ENCODE assay signal across 18 cellular contexts in the genomic region with DNA sequence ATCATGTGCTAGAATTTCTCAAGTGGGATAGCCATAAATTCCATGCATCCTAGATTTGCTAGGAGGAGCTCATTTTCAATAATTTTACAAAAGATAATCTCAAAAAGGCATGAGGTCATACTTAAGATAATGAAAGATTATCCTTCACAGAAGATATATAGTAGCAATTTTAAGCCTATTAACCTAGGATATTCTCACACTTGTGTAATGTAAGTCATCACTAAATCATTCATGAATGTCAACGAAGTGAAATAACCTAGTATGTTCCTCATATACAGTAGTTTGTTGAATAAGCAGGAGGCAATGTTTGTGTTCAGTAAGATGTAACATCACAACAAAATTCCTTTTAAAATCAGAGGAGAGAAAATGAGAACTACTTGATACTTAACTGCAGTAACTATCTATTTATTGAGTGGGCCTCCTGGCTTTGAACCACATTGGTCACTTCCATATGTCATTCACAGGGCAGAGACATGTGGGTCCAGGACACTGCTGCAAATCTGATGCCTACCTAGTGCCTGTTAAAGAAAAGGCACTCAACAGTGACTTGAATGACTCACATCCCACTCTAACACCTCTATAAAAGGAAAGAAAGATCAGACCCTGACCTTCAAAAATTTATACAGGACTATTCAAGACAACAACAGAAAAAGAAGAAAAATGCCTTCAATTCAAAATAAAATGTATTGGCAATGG. TPM values are rescaled to one million over a fixed set of nuclear protein-coding genes. Genes with fewer than 3 reads are reported as not detected.
DNase-seq lines count a peak whose midpoint lies in the region; ATAC-seq, FAIRE-seq and TF ChIP-seq lines count a peak whose summit lies in the region.
"Had no signal": no experiment of that assay in that cellular context is flagged by ENCODE, and none has a peak within 500 bp of the region (broad histone marks: within the 10 kb centered on the region; RNA-seq: fewer than 3 reads in every experiment).

No MANE protein-coding gene starts in this region.

- DNase-seq in NCI-H82 (lab: John Stamatoyannopoulos, UW) = peak; percentile 12
- no peak for DNase-seq in NCI-H82 treated with DMSO at 0.1 percent for 48 hours (lab: John Stamatoyannopoulos, UW; ENCODE audit: unreplicated experiment)
- peak; percentile 25 for DNase-seq in endothelial cell of umbilical vein (ENCODE audit: low read depth, low spot score)
- DNase-seq in kidney tubule cell (ENCODE audit: low spot score) = peak; percentile 67
- DNase-seq in upper lobe of right lung = no peak
- no peak for DNase-seq in NCI-H526 (lab: John Stamatoyannopoulos, UW)
- DNase-seq: activated naive CD8-positive, alpha-beta T cell treated with anti-CD3 and anti-CD28 coated beads for 36 hours; effector memory CD8-positive, alpha-beta T cell; GOT3; right lobe of liver; stimulated activated CD4-positive, alpha-beta T cell treated with anti-CD3 and anti-CD28 coated beads, Interleukin-4, amount 100 ng/mL, for 24 hours had no signal

- POLR2A ChIA-PET in endothelial cell of umbilical vein (lab: Charles Lee) = no interaction called here

- CTCF ChIA-PET in endothelial cell of umbilical vein (lab: Charles Lee) = interaction anchor here (1.1 to 7.3 kb wide), 3 partner anchors 22 to 262 kb away, joined by 3 to 167 read pairs (median 7); no protein-coding TSS in a partner anchor

- H2AFZ ChIP-seq in endothelial cell of umbilical vein (ENCODE audit: low read depth, low read length) = no peak overlapping the region

- no peak overlapping the region for H3K4me2 ChIP-seq in endothelial cell of umbilical vein (ENCODE audit: insufficient read depth, low read length)

- no peaks in the 10 kb centered on the region for H3K27me3 ChIP-seq in endothelial cell of umbilical vein (ENCODE audit: control insufficient read depth in 2 of 2, insufficient read depth in 2 of 2, low read length in 2 of 2)
- H3K27me3 ChIP-seq in upper lobe of right lung = no peaks in the 10 kb centered on the region
- H3K27me3 ChIP-seq: right lobe of liver had no signal

- TF ChIP-seq CTCF in endothelial cell of umbilical vein (IDR thresholded peaks at IDR 0.05; ENCODE audit: extremely low read depth in 1 of 2, insufficient read depth in 1 of 2, low read depth in 1 of 2, low read length in 2 of 2) = no peak
- no peak for TF ChIP-seq CTCF in upper lobe of right lung (IDR thresholded peaks at IDR 0.05)

- H3K27ac ChIP-seq in endothelial cell of umbilical vein (ENCODE audit: insufficient read depth, low read depth, low read length) (no peak overlapping the region), upper lobe of right lung (peak overlapping the region; percentile 13)
- H3K27ac ChIP-seq: neutrophil, right lobe of liver had no signal

- dilution Hi-C loops in endothelial cell of umbilical vein (cut with MboI; ENCODE audit: extremely low pct_ligation_motif_present, low sequenced_read_pairs) = no loop called here

- ATAC-seq in upper lobe of right lung (peak; percentile 39), HG03439 (IDR thresholded peaks at IDR 0.05; ENCODE audit: unreplicated experiment) (no peak), HG02970 (IDR thresholded peaks at IDR 0.05; ENCODE audit: low FRiP score, unreplicated experiment) (no peak)
- ATAC-seq: effector memory CD8-positive, alpha-beta T cell; SK-N-SH treated with all-trans-retinoic acid at 6 μM for 48 hours had no signal

- BruUV-seq in endothelial cell of umbilical vein (replicated peaks; lab: Mats Ljungman, UMichigan) = no TSS peak

- intact Hi-C loops in endothelial cell of umbilical vein (cut with micrococcal nuclease) (no loop called here), upper lobe of right lung (cut with DNase I) (no loop called here)

- no peak for TF ChIP-seq POLR2A in endothelial cell of umbilical vein (IDR thresholded peaks at IDR 0.05; ENCODE audit: low read depth, low read length)

- H3K9me1 ChIP-seq in endothelial cell of umbilical vein (replicated peaks; ENCODE audit: control insufficient read depth, extremely low read depth, insufficient read depth, low read length) = peaks cover 2% of the 10 kb centered on the region

- H4K20me1 ChIP-seq in endothelial cell of umbilical vein (replicated peaks; ENCODE audit: control insufficient read depth, extremely low read depth, insufficient read depth, low read length) = peaks cover 2% of the 10 kb centered on the region

- peak; percentile 79 for FAIRE-seq in endothelial cell of umbilical vein (lab: Jason Lieb, UNC)
- FAIRE-seq: A204.1, bronchial epithelial cell, TTC549 had no signal

- H3K79me2 ChIP-seq in endothelial cell of umbilical vein (ENCODE audit: control insufficient read depth, insufficient read depth, low read length) = no peaks in the 10 kb centered on the region

- H3K36me3 ChIP-seq in endothelial cell of umbilical vein (ENCODE audit: control insufficient read depth in 2 of 2, extremely low read depth in 1 of 2, insufficient read depth in 2 of 2, low read length in 2 of 2) (no peaks in the 10 kb centered on the region), upper lobe of right lung (no peaks in the 10 kb centered on the region)
- H3K36me3 ChIP-seq: neutrophil, right lobe of liver had no signal

- H3K9ac ChIP-seq in endothelial cell of umbilical vein (replicated peaks; ENCODE audit: extremely low read depth, insufficient read depth, low read length) = no peak overlapping the region

- no peaks in the 10 kb centered on the region for H3K9me3 ChIP-seq in endothelial cell of umbilical vein (replicated peaks; ENCODE audit: control insufficient read depth, insufficient read depth, low read length)
- H3K9me3 ChIP-seq in upper lobe of right lung = no peaks in the 10 kb centered on the region
- H3K9me3 ChIP-seq: neutrophil, right lobe of liver had no signal

- H3K4me1 ChIP-seq in endothelial cell of umbilical vein (ENCODE audit: control insufficient read depth, extremely low read depth, insufficient read depth, low read length) = peaks cover 13% of the 10 kb centered on the region
- H3K4me1 ChIP-seq in upper lobe of right lung = peaks cover 52% of the 10 kb centered on the region

- H3K4me3 ChIP-seq in endothelial cell of umbilical vein (replicated peaks in 1 of 3; ENCODE audit: insufficient read depth in 1 of 3, low read depth in 1 of 3, low read length in 3 of 3) = no peak overlapping the region
- H3K4me3 ChIP-seq in upper lobe of right lung = no peak overlapping the region
- H3K4me3 ChIP-seq: right lobe of liver had no signal

TF ChIP-seq in endothelial cell of umbilical vein, 7 proteins besides CTCF, POLR2A, EP300 and RAD21:
- TF ChIP-seq FOS (IDR thresholded peaks at IDR 0.05; ENCODE audit: borderline replicate concordance, insufficient read depth, low read length) (peak; percentile 20), JUN (IDR thresholded peaks at IDR 0.05; ENCODE audit: borderline replicate concordance, insufficient read depth, insufficient read length, low read depth) (no peak)
TF ChIP-seq in endothelial cell of umbilical vein: peak in this region for 1.

RNA-seq across cellular contexts. Expression of a gene that starts 8.2 kb away (rescaled TPM):
- total RNA-seq in endothelial cell of umbilical vein (34.9 and 36.4 TPM in 2 replicates), upper lobe of right lung (151 TPM)
- 3.6 and 4.1 TPM in 2 replicates for polyA plus RNA-seq in endothelial cell of umbilical vein
- polyA plus RNA-seq in endothelial cell of umbilical vein (2011; cell fraction: cytosol; rRNA removed) = 2.8 and 3.2 TPM in 2 replicates
- 12.1 and 14.6 TPM in 2 replicates for polyA plus RNA-seq in endothelial cell of umbilical vein (2011; cell fraction: nucleus; rRNA removed)
- 2.2 and 4.5 TPM in 2 replicates for polyA plus RNA-seq in endothelial cell of umbilical vein (2012)
- 27.2 and 27.5 TPM in 2 replicates for polyA minus RNA-seq in endothelial cell of umbilical vein
- 54.1 TPM for polyA minus RNA-seq in endothelial cell of umbilical vein (2011; cell fraction: cytosol; rRNA and poly(A)+ RNA removed)
- 26.8 and 34.6 TPM in 2 replicates for polyA minus RNA-seq in endothelial cell of umbilical vein (2011; cell fraction: nucleus; rRNA and poly(A)+ RNA removed)
- total RNA-seq: activated naive CD8-positive, alpha-beta T cell treated with anti-CD3 and anti-CD28 coated beads for 36 hours had no signal

Comparison
In these comparisons a context has a peak if more than half of its experiments do, and no peak if none do; other contexts are left out.
1. DNase-seq: peak in NCI-H82 (single experiment), endothelial cell of umbilical vein (single experiment) and kidney tubule cell (single experiment); none in NCI-H82 treated with DMSO at 0.1 percent for 48 hours (single experiment), upper lobe of right lung (single experiment) and NCI-H526 (0 of 2).